10 cellular contexts compared by ENCODE assay signal in genomic region chr1:74673351-74674111, GRCh38. TPM values are rescaled to one million over a fixed set of nuclear protein-coding genes. Genes with fewer than 3 reads are reported as not detected.
DNase-seq lines count a peak whose midpoint lies in the region; ATAC-seq and TF ChIP-seq lines count a peak whose summit lies in the region.
"Had no signal": no experiment of that assay in that cellular context is flagged by ENCODE, and none has a peak within 500 bp of the region (broad histone marks: within the 10 kb centered on the region; RNA-seq: fewer than 3 reads in every experiment).

TSS of gene ERICH3 (minus strand) at chr1:74673792. CDS start at chr1:74673519, 273 bp downstream.

- no peak for TF ChIP-seq EP300 in SK-N-SH (IDR thresholded peaks at IDR 0.05; ENCODE audit: borderline replicate concordance in 1 of 2, low read depth in 1 of 2, low read length in 1 of 2)

- ATAC-seq in SK-N-SH treated with all-trans-retinoic acid at 6 μM for 48 hours (no peak), HG03432 (IDR thresholded peaks at IDR 0.05; ENCODE audit: unreplicated experiment) (peak; percentile 63)

- H3K27me3 ChIP-seq in SK-N-SH (ENCODE audit: insufficient read depth), result no peaks in the 10 kb centered on the region; the same call in 1 of the 2 replicates
- H3K27me3 ChIP-seq: BLaER1 treated with 17β-estradiol and CSF1 and Interleukin-3, amounts not matched to agents 10 nM and 100 nM had no signal

- no peak for TF ChIP-seq RAD21 in SK-N-SH (IDR thresholded peaks at IDR 0.05; ENCODE audit: low read length)

- no peaks in the 10 kb centered on the region for H3K36me3 ChIP-seq in SK-N-SH (replicated peaks in 1 of 2; ENCODE audit: control insufficient read depth in 1 of 2, insufficient read depth in 2 of 2, low read length in 1 of 2)
- H3K36me3 ChIP-seq: BLaER1 treated with 17β-estradiol and CSF1 and Interleukin-3, amounts not matched to agents 10 nM and 100 nM had no signal

- H3K9me3 ChIP-seq in SK-N-SH, result no peaks in the 10 kb centered on the region

- no peaks in the 10 kb centered on the region for H3K9me2 ChIP-seq in SK-N-SH

- no peaks in the 10 kb centered on the region for H4K20me1 ChIP-seq in SK-N-SH (ENCODE audit: insufficient read depth)
- H4K20me1 ChIP-seq: BLaER1 treated with 17β-estradiol and CSF1 and Interleukin-3, amounts not matched to agents 10 nM and 100 nM had no signal

- H3K4me2 ChIP-seq in SK-N-SH, result no peak within 1 kb of the TSS
- H3K4me2 ChIP-seq: BLaER1 treated with 17β-estradiol and CSF1 and Interleukin-3, amounts not matched to agents 10 nM and 100 nM had no signal

- H3F3A ChIP-seq in SK-N-SH (replicated peaks; ENCODE audit: insufficient read depth), result no peaks in the 10 kb centered on the region

- H3K4me3 ChIP-seq in SK-N-SH (ENCODE audit: low read depth in 2 of 2, low read length in 1 of 2) (peak within 1 kb of the TSS in 1 of 2 experiments; percentile 9; a peak in 1 of 4 replicates), cardiac fibroblast (replicated peaks in 1 of 2; ENCODE audit: low read depth in 2 of 2, low read length in 2 of 2) (no peak within 1 kb of the TSS)
- H3K4me3 ChIP-seq: BLaER1 treated with 17β-estradiol and CSF1 and Interleukin-3, amounts not matched to agents 10 nM and 100 nM had no signal

- no peak for TF ChIP-seq CTCF in SK-N-SH (IDR thresholded peaks at IDR 0.05)
- no peak for TF ChIP-seq CTCF in cardiac fibroblast (IDR thresholded peaks at IDR 0.05; ENCODE audit: low read depth, low read length)

- H2AFZ ChIP-seq in SK-N-SH (ENCODE audit: low read depth), result no peak within 1 kb of the TSS

- no peaks in the 10 kb centered on the region for H3K79me2 ChIP-seq in SK-N-SH (ENCODE audit: insufficient read depth)

- no peak within 1 kb of the TSS for H3K9ac ChIP-seq in SK-N-SH
- H3K9ac ChIP-seq: BLaER1 treated with 17β-estradiol and CSF1 and Interleukin-3, amounts not matched to agents 10 nM and 100 nM had no signal

- no peak within 1 kb of the TSS for H3K27ac ChIP-seq in SK-N-SH (ENCODE audit: low read depth in 2 of 2, low read length in 1 of 2)
- H3K27ac ChIP-seq: BLaER1 treated with 17β-estradiol and CSF1 and Interleukin-3, amounts not matched to agents 10 nM and 100 nM had no signal

- CTCF ChIA-PET in SK-N-SH (lab: Yijun Ruan, JAX), result interaction anchor here (0.5 to 1.7 kb wide), 3 partner anchors 16 to 170 kb away, joined by 4 to 5 read pairs (median 5); no protein-coding TSS in a partner anchor

- H3K4me1 ChIP-seq in SK-N-SH (ENCODE audit: control insufficient read depth in 1 of 2, insufficient read depth in 2 of 2, low read depth in 1 of 2, low read length in 1 of 2), result no peaks in the 10 kb centered on the region

- POLR2A ChIA-PET in SK-N-SH (lab: Yijun Ruan, JAX), result no interaction called here

- DNase-seq in SK-N-SH (peak; percentile 53), cardiac fibroblast (ENCODE audit: low read depth in 2 of 2) (peak; percentile 5 to 6), midbrain (lab: John Stamatoyannopoulos, UW) (peak; percentile 16), dermis blood vessel endothelial cell (no peak), germinal center (ENCODE audit: low spot score) (no peak), NCI-H2029 (lab: John Stamatoyannopoulos, UW) (no peak)

- 67% methylated on average over 16 of the region's 44 CpGs for WGBS in SK-N-SH (ENCODE audit: low lambda C conversion rate)

TF ChIP-seq in SK-N-SH, 30 proteins besides CTCF, POLR2A, EP300 and RAD21 (continues in another document):
- TF ChIP-seq RCOR1 (IDR thresholded peaks at IDR 0.05; ENCODE audit: low read length) (no peak), TEAD4 (IDR thresholded peaks at IDR 0.05; ENCODE audit: borderline replicate concordance, insufficient read depth) (no peak), RFX5 (IDR thresholded peaks at IDR 0.05; ENCODE audit: low read length) (no peak), TAF1 (IDR thresholded peaks at IDR 0.05; ENCODE audit: borderline replicate concordance, low read depth, low read length) (no peak), CHD2 (IDR thresholded peaks at IDR 0.05; ENCODE audit: low read length, partially characterized antibody) (no peak)
- TF ChIP-seq, protein P1, sequence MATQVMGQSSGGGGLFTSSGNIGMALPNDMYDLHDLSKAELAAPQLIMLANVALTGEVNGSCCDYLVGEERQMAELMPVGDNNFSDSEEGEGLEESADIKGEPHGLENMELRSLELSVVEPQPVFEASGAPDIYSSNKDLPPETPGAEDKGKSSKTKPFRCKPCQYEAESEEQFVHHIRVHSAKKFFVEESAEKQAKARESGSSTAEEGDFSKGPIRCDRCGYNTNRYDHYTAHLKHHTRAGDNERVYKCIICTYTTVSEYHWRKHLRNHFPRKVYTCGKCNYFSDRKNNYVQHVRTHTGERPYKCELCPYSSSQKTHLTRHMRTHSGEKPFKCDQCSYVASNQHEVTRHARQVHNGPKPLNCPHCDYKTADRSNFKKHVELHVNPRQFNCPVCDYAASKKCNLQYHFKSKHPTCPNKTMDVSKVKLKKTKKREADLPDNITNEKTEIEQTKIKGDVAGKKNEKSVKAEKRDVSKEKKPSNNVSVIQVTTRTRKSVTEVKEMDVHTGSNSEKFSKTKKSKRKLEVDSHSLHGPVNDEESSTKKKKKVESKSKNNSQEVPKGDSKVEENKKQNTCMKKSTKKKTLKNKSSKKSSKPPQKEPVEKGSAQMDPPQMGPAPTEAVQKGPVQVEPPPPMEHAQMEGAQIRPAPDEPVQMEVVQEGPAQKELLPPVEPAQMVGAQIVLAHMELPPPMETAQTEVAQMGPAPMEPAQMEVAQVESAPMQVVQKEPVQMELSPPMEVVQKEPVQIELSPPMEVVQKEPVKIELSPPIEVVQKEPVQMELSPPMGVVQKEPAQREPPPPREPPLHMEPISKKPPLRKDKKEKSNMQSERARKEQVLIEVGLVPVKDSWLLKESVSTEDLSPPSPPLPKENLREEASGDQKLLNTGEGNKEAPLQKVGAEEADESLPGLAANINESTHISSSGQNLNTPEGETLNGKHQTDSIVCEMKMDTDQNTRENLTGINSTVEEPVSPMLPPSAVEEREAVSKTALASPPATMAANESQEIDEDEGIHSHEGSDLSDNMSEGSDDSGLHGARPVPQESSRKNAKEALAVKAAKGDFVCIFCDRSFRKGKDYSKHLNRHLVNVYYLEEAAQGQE (IDR thresholded peaks at IDR 0.05; ENCODE audit: low read depth, low read length), result no peak
- TF ChIP-seq, protein P2, sequence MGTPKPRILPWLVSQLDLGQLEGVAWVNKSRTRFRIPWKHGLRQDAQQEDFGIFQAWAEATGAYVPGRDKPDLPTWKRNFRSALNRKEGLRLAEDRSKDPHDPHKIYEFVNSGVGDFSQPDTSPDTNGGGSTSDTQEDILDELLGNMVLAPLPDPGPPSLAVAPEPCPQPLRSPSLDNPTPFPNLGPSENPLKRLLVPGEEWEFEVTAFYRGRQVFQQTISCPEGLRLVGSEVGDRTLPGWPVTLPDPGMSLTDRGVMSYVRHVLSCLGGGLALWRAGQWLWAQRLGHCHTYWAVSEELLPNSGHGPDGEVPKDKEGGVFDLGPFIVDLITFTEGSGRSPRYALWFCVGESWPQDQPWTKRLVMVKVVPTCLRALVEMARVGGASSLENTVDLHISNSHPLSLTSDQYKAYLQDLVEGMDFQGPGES (IDR thresholded peaks at IDR 0.05; ENCODE audit: low read depth, low read length), result no peak

TF ChIP-seq in SK-N-SH treated with all-trans-retinoic acid at 6 μM for 48 hours, 23 proteins besides CTCF, POLR2A, EP300 and RAD21:
- no peak for TF ChIP-seq ZFP3 (CRISPR knock-in tag; IDR thresholded peaks at IDR 0.05)
- TF ChIP-seq ZNF8 (CRISPR knock-in tag; IDR thresholded peaks at IDR 0.05), result no peak
- TF ChIP-seq ZNF70 (CRISPR knock-in tag; IDR thresholded peaks at IDR 0.05), result no peak
- no peak for TF ChIP-seq BACH2 (CRISPR knock-in tag; IDR thresholded peaks at IDR 0.05; ENCODE audit: borderline replicate concordance)

RNA-seq across cellular contexts. Expression of gene ERICH3, which starts in this region (rescaled TPM):
- not detected in 2 replicates for polyA plus RNA-seq in SK-N-SH (2012; rRNA removed)
- polyA plus RNA-seq in SK-N-SH (2012; cell fraction: cytosol; rRNA removed), result 0.01 and 0.03 TPM in 2 replicates
- 0.01 TPM in 1 of 2 replicates, not detected in the other for polyA plus RNA-seq in SK-N-SH (2012; cell fraction: nucleus; rRNA removed)
- under 0.01 TPM in 1 of 2 replicates, not detected in the other for total RNA-seq in dermis blood vessel endothelial cell
- total RNA-seq: SK-MEL-5 had no signal

Comparison
In these comparisons a context has a peak if more than half of its experiments do, and no peak if none do; other contexts are left out.
1. Peak in DNase-seq in SK-N-SH; RNA of the gene not detected or under 1 TPM.
2. DNase-seq: peak in cardiac fibroblast (2 of 2) and midbrain (single experiment); none in dermis blood vessel endothelial cell (single experiment), germinal center (single experiment) and NCI-H2029 (single experiment).